18 cellular contexts compared by ENCODE assay signal in the genomic region with DNA sequence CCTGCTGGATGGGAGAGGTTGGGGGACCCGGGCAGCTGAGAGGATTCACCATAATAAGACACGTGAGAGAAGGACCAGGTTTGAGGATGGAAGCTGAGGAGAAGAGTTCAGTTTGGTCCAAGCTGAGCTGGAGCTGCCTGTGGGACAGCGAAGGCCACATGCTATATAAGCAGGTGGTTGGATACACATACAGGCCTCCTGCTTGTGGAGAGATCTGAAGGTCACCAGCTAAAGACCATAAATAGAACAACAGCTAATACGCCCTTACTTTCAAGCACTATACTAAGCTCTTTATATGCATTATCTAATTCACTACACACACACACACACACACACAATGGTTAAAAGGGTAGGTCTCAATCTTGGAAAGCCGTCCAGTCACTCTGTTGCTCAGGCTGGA. TPM values are rescaled to one million over a fixed set of nuclear protein-coding genes. Genes with fewer than 3 reads are reported as not detected.
DNase-seq lines count a peak whose midpoint lies in the region; ATAC-seq, FAIRE-seq and TF ChIP-seq lines count a peak whose summit lies in the region.
"Had no signal": no experiment of that assay in that cellular context is flagged by ENCODE, and none has a peak within 500 bp of the region (broad histone marks: within the 10 kb centered on the region; RNA-seq: fewer than 3 reads in every experiment).

No MANE protein-coding gene starts in this region.

- CTCF ChIA-PET in CD8-positive, alpha-beta T cell (lab: Charles Lee), result interaction anchor here (1.1 kb wide), 2 partner anchors 84 to 88 kb away, joined by 5 to 6 read pairs; a partner anchor contains a TSS

- DNase-seq in activated T-cell treated with anti-CD3 and anti-CD28 coated beads, Interleukin-2, amount 50 U/mL, for 24 hours, result no peak
- no peak for DNase-seq in activated T-cell treated with anti-CD3 and anti-CD28 coated beads, Interleukin-2, amount 50 U/mL, for 4 hours
- no peak for DNase-seq in CD8-positive, alpha-beta T cell
- no peak for DNase-seq in central memory CD8-positive, alpha-beta T cell (ENCODE audit: low spot score in 2 of 2)
- no peak for DNase-seq in psoas muscle
- DNase-seq in urothelium cell line (ENCODE audit: low spot score), result no peak
- DNase-seq in glomerular visceral epithelial cell (ENCODE audit: extremely low spot score), result no peak
- DNase-seq: C1 segment of cervical spinal cord, DMS79 treated with DMSO at 0.1 percent for 48 hours, GM23248, NCI-H146, NCI-H446, PC-3 had no signal

- H3K36me3 ChIP-seq in CD8-positive, alpha-beta T cell (ENCODE audit: insufficient read depth, low read length), result peaks cover 48% of the 10 kb centered on the region
- peaks cover 0 to 85% of the 10 kb centered on the region in 2 donors for H3K36me3 ChIP-seq in psoas muscle (ENCODE audit: insufficient read depth in 1 of 2, low read depth in 1 of 2)

- H3K4me1 Mint-ChIP-seq in activated T-cell treated with anti-CD3 and anti-CD28 coated beads, Interleukin-2, amount 50 U/mL, for 24 hours (ENCODE audit: low read depth), result peaks cover 19% of the 10 kb centered on the region
- peaks cover 9% of the 10 kb centered on the region for H3K4me1 Mint-ChIP-seq in activated T-cell treated with anti-CD3 and anti-CD28 coated beads, Interleukin-2, amount 50 U/mL, for 4 hours (ENCODE audit: low read depth)
- peaks cover 22% of the 10 kb centered on the region for H3K4me1 Mint-ChIP-seq in CD8-positive, alpha-beta T cell (ENCODE audit: low read depth)
- H3K4me1 Mint-ChIP-seq in central memory CD8-positive, alpha-beta T cell, result peaks cover 27% of the 10 kb centered on the region

- H3K27me3 ChIP-seq in CD8-positive, alpha-beta T cell (ENCODE audit: insufficient read depth, low read length), result no peaks in the 10 kb centered on the region
- no peaks in the 10 kb centered on the region for H3K27me3 ChIP-seq in psoas muscle (ENCODE audit: insufficient read depth in 3 of 3, low read length in 2 of 3)

- FAIRE-seq in urothelium cell line (lab: Jason Lieb, UNC), result no peak
- FAIRE-seq: A204.1, G401.6, GM12891, GM19239 had no signal

- no peak overlapping the region for H3K27ac ChIP-seq in CD8-positive, alpha-beta T cell (ENCODE audit: low read depth, low read length)
- no peak overlapping the region for H3K27ac ChIP-seq in psoas muscle
- H3K27ac ChIP-seq: GM23248 had no signal

- peaks cover 12% of the 10 kb centered on the region for H3K4me1 ChIP-seq in CD8-positive, alpha-beta T cell (ENCODE audit: insufficient read depth, low read length)
- no peaks in the 10 kb centered on the region for H3K4me1 ChIP-seq in psoas muscle

- H3K36me3 Mint-ChIP-seq in activated T-cell treated with anti-CD3 and anti-CD28 coated beads, Interleukin-2, amount 50 U/mL, for 24 hours (ENCODE audit: low read depth), result peaks cover 74% of the 10 kb centered on the region
- peaks cover 35% of the 10 kb centered on the region for H3K36me3 Mint-ChIP-seq in activated T-cell treated with anti-CD3 and anti-CD28 coated beads, Interleukin-2, amount 50 U/mL, for 4 hours (ENCODE audit: insufficient read depth)
- H3K36me3 Mint-ChIP-seq in CD8-positive, alpha-beta T cell, result peaks cover 82% of the 10 kb centered on the region
- peaks cover 62% of the 10 kb centered on the region for H3K36me3 Mint-ChIP-seq in central memory CD8-positive, alpha-beta T cell (ENCODE audit: insufficient read depth)

- no peaks in the 10 kb centered on the region for H3K9me3 ChIP-seq in CD8-positive, alpha-beta T cell (ENCODE audit: low read length)
- H3K9me3 ChIP-seq in psoas muscle, result no peaks in the 10 kb centered on the region

- intact Hi-C loops in CD8-positive, alpha-beta T cell (cut with DNase I, micrococcal nuclease), result loop anchor here in 1 of 2 experiments (10.0 kb wide), 1 partner anchor 803 kb away; no protein-coding TSS in a partner anchor
- intact Hi-C loops in psoas muscle (cut with DNase I), result loop anchor here in 1 of 2 donors (5.0 kb wide), 2 partner anchors 55 to 70 kb away; no protein-coding TSS in a partner anchor

- H3K4me3 Mint-ChIP-seq in activated T-cell treated with anti-CD3 and anti-CD28 coated beads, Interleukin-2, amount 50 U/mL, for 24 hours, result no peak overlapping the region
- H3K4me3 Mint-ChIP-seq in activated T-cell treated with anti-CD3 and anti-CD28 coated beads, Interleukin-2, amount 50 U/mL, for 4 hours, result no peak overlapping the region
- H3K4me3 Mint-ChIP-seq in CD8-positive, alpha-beta T cell, result no peak overlapping the region
- H3K4me3 Mint-ChIP-seq in central memory CD8-positive, alpha-beta T cell, result no peak overlapping the region

- no peak for ATAC-seq in activated T-cell treated with anti-CD3 and anti-CD28 coated beads, Interleukin-2, amount 50 U/mL, for 4 hours
- no peak for ATAC-seq in CD8-positive, alpha-beta T cell
- no peak for ATAC-seq in central memory CD8-positive, alpha-beta T cell (replicated peaks; ENCODE audit: extremely low read depth, poor library complexity, severe bottlenecking)
- ATAC-seq in psoas muscle (peak; percentile 53 to 72 (median 64)), HG03342 (IDR thresholded peaks at IDR 0.05; ENCODE audit: unreplicated experiment) (no peak)
- ATAC-seq: PC-3 had no signal

- POLR2A ChIA-PET in CD8-positive, alpha-beta T cell (lab: Charles Lee), result interaction anchor here (0.6 to 1.1 kb wide), 2 partner anchors 42 to 87 kb away, joined by 3 to 4 read pairs; a partner anchor contains a TSS

- peak overlapping the region; percentile 66 for H3K27ac Mint-ChIP-seq in activated T-cell treated with anti-CD3 and anti-CD28 coated beads, Interleukin-2, amount 50 U/mL, for 24 hours
- H3K27ac Mint-ChIP-seq in CD8-positive, alpha-beta T cell, result peak overlapping the region; percentile 70
- peak overlapping the region; percentile 21 for H3K27ac Mint-ChIP-seq in central memory CD8-positive, alpha-beta T cell (ENCODE audit: low read depth)

- H3K4me3 ChIP-seq in CD8-positive, alpha-beta T cell (ENCODE audit: low read depth, low read length), result no peak overlapping the region
- H3K4me3 ChIP-seq in psoas muscle, result no peak overlapping the region
- H3K4me3 ChIP-seq: GM23248 had no signal

- 74 to 89% (median 89%) methylated on average over 5 of the region's 5 CpGs for WGBS in psoas muscle, 3 donors

- H3K27me3 Mint-ChIP-seq in activated T-cell treated with anti-CD3 and anti-CD28 coated beads, Interleukin-2, amount 50 U/mL, for 24 hours, result no peaks in the 10 kb centered on the region
- H3K27me3 Mint-ChIP-seq in activated T-cell treated with anti-CD3 and anti-CD28 coated beads, Interleukin-2, amount 50 U/mL, for 4 hours (ENCODE audit: low read depth), result no peaks in the 10 kb centered on the region
- H3K27me3 Mint-ChIP-seq in CD8-positive, alpha-beta T cell (ENCODE audit: low read depth), result no peaks in the 10 kb centered on the region
- H3K27me3 Mint-ChIP-seq in central memory CD8-positive, alpha-beta T cell, result no peaks in the 10 kb centered on the region

- no peaks in the 10 kb centered on the region for H3K9me3 Mint-ChIP-seq in activated T-cell treated with anti-CD3 and anti-CD28 coated beads, Interleukin-2, amount 50 U/mL, for 24 hours
- H3K9me3 Mint-ChIP-seq in activated T-cell treated with anti-CD3 and anti-CD28 coated beads, Interleukin-2, amount 50 U/mL, for 4 hours, result no peaks in the 10 kb centered on the region
- no peaks in the 10 kb centered on the region for H3K9me3 Mint-ChIP-seq in CD8-positive, alpha-beta T cell
- H3K9me3 Mint-ChIP-seq in central memory CD8-positive, alpha-beta T cell, result no peaks in the 10 kb centered on the region

- TF ChIP-seq CTCF in CD8-positive, alpha-beta T cell (IDR thresholded peaks at IDR 0.05), result no peak
- no peak for TF ChIP-seq CTCF in psoas muscle (IDR thresholded peaks at IDR 0.05)

RNA-seq across cellular contexts. Expression of a gene that starts 32.1 kb away (rescaled TPM):
- 10 to 100 TPM; 18.2 to 21.8 (median 18.2) TPM for total RNA-seq in activated T-cell treated with anti-CD3 and anti-CD28 coated beads, Interleukin-2, amount 50 U/mL, for 4 hours
- 1 to 10 TPM; 5.5 to 6.8 TPM for total RNA-seq in CD8-positive, alpha-beta T cell
- 10 to 100 TPM in 3 of 4 donors, 1 to 10 TPM in 1; 9.3 to 21.5 (median 14.0) TPM for total RNA-seq in psoas muscle
- 10 to 100 TPM in 2 of 3 donors, 1 to 10 TPM in 1; 9.4 to 32.1 (median 11.6) TPM for polyA plus RNA-seq in psoas muscle

Comparison
In these comparisons a context has a peak if more than half of its experiments do, and no peak if none do; other contexts are left out.
1. ATAC-seq: peak in psoas muscle (4 of 4); none in activated T-cell treated with anti-CD3 and anti-CD28 coated beads, Interleukin-2, amount 50 U/mL, for 4 hours (0 of 2), CD8-positive, alpha-beta T cell (single experiment), central memory CD8-positive, alpha-beta T cell (single experiment) and HG03342 (single experiment).
2. Peak in every context shown above with its lines, with median percentiles within 50 percentile points of each other: H3K27ac Mint-ChIP-seq.